ENCODE assay signal across 8 cellular contexts in genomic region chr19:13441810-13442512, GRCh38.
DNase-seq lines count a peak whose midpoint lies in the region; ATAC-seq and TF ChIP-seq lines count a peak whose summit lies in the region.

No MANE protein-coding gene starts in this region.

- DNase-seq in GM19240 (ENCODE audit: insufficient read length, low spot score), result peak; percentile 26
- DNase-seq in RPMI7951 (ENCODE audit: low read depth), result peak; percentile 62
- DNase-seq in activated naive CD8-positive, alpha-beta T cell treated with anti-CD3 and anti-CD28 coated beads, Interleukin-2, amount 10 ng/mL, durations not matched to agents 7 days and 5 days, result peak; percentile 54
- peak; percentile 8 for DNase-seq in medulla oblongata (ENCODE audit: extremely low spot score)
- DNase-seq in cortex of kidney (lab: John Stamatoyannopoulos, UW), result no peak
- no peak for DNase-seq in BE2C
- DNase-seq in NCI-H2107 treated with DMSO at 0.1 percent for 48 hours (lab: John Stamatoyannopoulos, UW; ENCODE audit: unreplicated experiment), result no peak

- H3K27me3 Mint-ChIP-seq in activated naive CD8-positive, alpha-beta T cell treated with anti-CD3 and anti-CD28 coated beads, Interleukin-2, amount 10 ng/mL, durations not matched to agents 7 days and 5 days, result no peaks in the 10 kb centered on the region

- no peaks in the 10 kb centered on the region for H3K4me1 ChIP-seq in BE2C

- H3K4me1 Mint-ChIP-seq in activated naive CD8-positive, alpha-beta T cell treated with anti-CD3 and anti-CD28 coated beads, Interleukin-2, amount 10 ng/mL, durations not matched to agents 7 days and 5 days, result no peaks in the 10 kb centered on the region

- H3K4me3 ChIP-seq in BE2C (ENCODE audit: low read depth, low read length), result no peak overlapping the region

- TF ChIP-seq CTCF in BE2C (IDR thresholded peaks at IDR 0.05; ENCODE audit: low read depth, low read length), result no peak

- H3K4me3 Mint-ChIP-seq in activated naive CD8-positive, alpha-beta T cell treated with anti-CD3 and anti-CD28 coated beads, Interleukin-2, amount 10 ng/mL, durations not matched to agents 7 days and 5 days, result no peak overlapping the region

- POLR2A ChIA-PET in activated naive CD8-positive, alpha-beta T cell treated with anti-CD3 and anti-CD28 coated beads, Interleukin-2, amount 10 ng/mL, durations not matched to agents 7 days and 5 days (lab: Charles Lee), result no interaction called here

- no peaks in the 10 kb centered on the region for H3K9me3 ChIP-seq in BE2C

- H3K27me3 ChIP-seq in BE2C, result no peaks in the 10 kb centered on the region

- no peak overlapping the region for H3K27ac Mint-ChIP-seq in activated naive CD8-positive, alpha-beta T cell treated with anti-CD3 and anti-CD28 coated beads, Interleukin-2, amount 10 ng/mL, durations not matched to agents 7 days and 5 days

- no peaks in the 10 kb centered on the region for H3K36me3 Mint-ChIP-seq in activated naive CD8-positive, alpha-beta T cell treated with anti-CD3 and anti-CD28 coated beads, Interleukin-2, amount 10 ng/mL, durations not matched to agents 7 days and 5 days

- peaks cover 8% of the 10 kb centered on the region for H3K9me3 Mint-ChIP-seq in activated naive CD8-positive, alpha-beta T cell treated with anti-CD3 and anti-CD28 coated beads, Interleukin-2, amount 10 ng/mL, durations not matched to agents 7 days and 5 days

- H3K36me3 ChIP-seq in BE2C, result no peaks in the 10 kb centered on the region

- no peak for ATAC-seq in activated naive CD8-positive, alpha-beta T cell treated with anti-CD3 and anti-CD28 coated beads, Interleukin-2, amount 10 ng/mL, durations not matched to agents 7 days and 5 days (ENCODE audit: low read depth)
- ATAC-seq in GM18519 (IDR thresholded peaks at IDR 0.05; ENCODE audit: low FRiP score, unreplicated experiment), result no peak

Comparison
In these comparisons a context has a peak if more than half of its experiments do, and no peak if none do; other contexts are left out.
1. DNase-seq: peak in GM19240 (single experiment), RPMI7951 (single experiment), activated naive CD8-positive, alpha-beta T cell treated with anti-CD3 and anti-CD28 coated beads, Interleukin-2, amount 10 ng/mL, durations not matched to agents 7 days and 5 days (single experiment) and medulla oblongata (single experiment); none in cortex of kidney (single experiment), BE2C (single experiment) and NCI-H2107 treated with DMSO at 0.1 percent for 48 hours (single experiment).